Comparison of ENCODE assay signal across 18 cellular contexts in genomic region chr14:50014809-50015208, GRCh38.
"Had no signal": no experiment of that assay in that cellular context is flagged by ENCODE, and none has a peak within 500 bp of the region (broad histone marks: within the 10 kb centered on the region; RNA-seq: fewer than 3 reads in every experiment).

No MANE protein-coding gene starts in this region.

- H3K4me3 Mint-ChIP-seq: activated CD4-positive, alpha-beta T cell treated with anti-CD3 and anti-CD28 coated beads for 36 hours; activated CD8-positive, alpha-beta T cell treated with anti-CD3 and anti-CD28 coated beads for 36 hours; activated T-cell treated with anti-CD3 and anti-CD28 coated beads, Interleukin-2, amount 50 U/mL, for 4 hours; naive B cell; T-helper 1 cell treated with Interleukin-12 subunit alpha and Interleukin-12 subunit beta and Interleukin-4 antibody, amounts not matched to agents 30 μg/mL and 1 μg/mL, for 36 hours had no signal

- H3K4me3 ChIP-seq: left lung, pancreas, tibial nerve, vagina had no signal

- H3K27ac ChIP-seq: left lung, pancreas, tibial nerve, vagina, WERI-Rb-1 had no signal

- ATAC-seq: activated CD4-positive, alpha-beta T cell treated with anti-CD3 and anti-CD28 coated beads for 36 hours; activated CD8-positive, alpha-beta T cell treated with anti-CD3 and anti-CD28 coated beads for 36 hours; activated T-cell treated with anti-CD3 and anti-CD28 coated beads, Interleukin-2, amount 50 U/mL, for 4 hours; esophagus mucosa; left lung; pancreas had no signal

- H3K27me3 Mint-ChIP-seq: activated CD4-positive, alpha-beta T cell treated with anti-CD3 and anti-CD28 coated beads for 36 hours; activated CD8-positive, alpha-beta T cell treated with anti-CD3 and anti-CD28 coated beads for 36 hours; naive B cell had no signal

- H3K36me3 ChIP-seq: left lung, pancreas, tibial nerve, vagina, WERI-Rb-1 had no signal

- FAIRE-seq: astrocyte, endometrium, kidney, pancreas had no signal

- H3K9me3 ChIP-seq: pancreas, vagina had no signal

- DNase-seq: activated CD4-positive, alpha-beta T cell treated with anti-CD3 and anti-CD28 coated beads for 36 hours; activated CD8-positive, alpha-beta T cell treated with anti-CD3 and anti-CD28 coated beads for 36 hours; activated T-cell treated with anti-CD3 and anti-CD28 coated beads, Interleukin-2, amount 50 U/mL, for 4 hours; hippocampal formation; kidney; left lung; mammary epithelial cell; naive B cell; pancreas; stimulated activated CD4-positive, alpha-beta T cell treated with anti-CD3 and anti-CD28 coated beads, Interleukin-12 subunit alpha, Interleukin-12 subunit beta, amount 100 ng/mL, for 4 hours; stimulated activated CD4-positive, alpha-beta T cell treated with anti-CD3 and anti-CD28 coated beads, Interleukin-2, amount 100 ng/mL, for 24 hours had no signal

- H3K27me3 ChIP-seq: left lung, pancreas, tibial nerve, vagina had no signal

- H3K27ac Mint-ChIP-seq: activated CD4-positive, alpha-beta T cell treated with anti-CD3 and anti-CD28 coated beads for 36 hours; activated CD8-positive, alpha-beta T cell treated with anti-CD3 and anti-CD28 coated beads for 36 hours; T-helper 1 cell treated with Interleukin-12 subunit alpha and Interleukin-12 subunit beta and Interleukin-4 antibody, amounts not matched to agents 30 μg/mL and 1 μg/mL, for 36 hours had no signal
